14 cellular contexts compared by ENCODE assay signal in genomic region chr1:195594322-195594721, GRCh38.
"Had no signal": no experiment of that assay in that cellular context is flagged by ENCODE, and none has a peak within 500 bp of the region (broad histone marks: within the 10 kb centered on the region; RNA-seq: fewer than 3 reads in every experiment).

No MANE protein-coding gene starts in this region.

- H3K9me3 Mint-ChIP-seq: activated B cell treated with CpG ODN at 0.5 μM for 24 hours; activated CD8-positive, alpha-beta T cell treated with anti-CD3 and anti-CD28 coated beads for 36 hours; activated naive CD4-positive, alpha-beta T cell treated with anti-CD3 and anti-CD28 coated beads, Interleukin-2, amount 50 U/mL, for 24 hours; stimulated activated memory B cell treated with anti-CD40 and anti-IgM and Interleukin-4, amounts not matched to agents 10 μg/mL and 1 μg/mL and 100 μg/mL, for 72 hours had no signal

- H3K27me3 Mint-ChIP-seq: activated B cell treated with CpG ODN at 0.5 μM for 24 hours; activated CD8-positive, alpha-beta T cell treated with anti-CD3 and anti-CD28 coated beads for 36 hours; activated naive CD4-positive, alpha-beta T cell treated with anti-CD3 and anti-CD28 coated beads, Interleukin-2, amount 50 U/mL, for 24 hours; naive thymus-derived CD4-positive, alpha-beta T cell; stimulated activated memory B cell treated with anti-CD40 and anti-IgM and Interleukin-4, amounts not matched to agents 10 μg/mL and 1 μg/mL and 100 μg/mL, for 72 hours had no signal

- H3K27ac ChIP-seq: adrenal gland had no signal

- ATAC-seq: activated CD8-positive, alpha-beta T cell treated with anti-CD3 and anti-CD28 coated beads for 36 hours; activated T-cell treated with anti-CD3 and anti-CD28 coated beads, Interleukin-2, amount 50 U/mL, for 4 hours; left lobe of liver; naive thymus-derived CD4-positive, alpha-beta T cell; stimulated activated memory B cell treated with anti-CD40 and anti-IgM and Interleukin-4, amounts not matched to agents 10 μg/mL and 1 μg/mL and 100 μg/mL, for 72 hours had no signal

- H3K9me3 ChIP-seq: adrenal gland had no signal

- H3K4me3 ChIP-seq: adrenal gland had no signal

- H3K4me1 ChIP-seq: adrenal gland had no signal

- FAIRE-seq: islet of Langerhans, urothelium cell line had no signal

- H3K4me1 Mint-ChIP-seq: activated B cell treated with CpG ODN at 0.5 μM for 24 hours; activated naive CD4-positive, alpha-beta T cell treated with anti-CD3 and anti-CD28 coated beads, Interleukin-2, amount 50 U/mL, for 24 hours; naive thymus-derived CD4-positive, alpha-beta T cell; stimulated activated memory B cell treated with anti-CD40 and anti-IgM and Interleukin-4, amounts not matched to agents 10 μg/mL and 1 μg/mL and 100 μg/mL, for 72 hours had no signal

- DNase-seq: activated B cell treated with CpG ODN at 0.5 μM for 24 hours; activated CD4-positive, alpha-beta T cell treated with anti-CD3 and anti-CD28 coated beads for 48 hours; activated CD8-positive, alpha-beta T cell treated with anti-CD3 and anti-CD28 coated beads for 36 hours; activated effector memory CD4-positive, alpha-beta T cell treated with anti-CD3 and anti-CD28 coated beads, Interleukin-2, amount 50 U/mL, for 16 hours; activated T-cell treated with anti-CD3 and anti-CD28 coated beads, Interleukin-2, amount 50 U/mL, for 4 hours; adrenal gland; naive thymus-derived CD4-positive, alpha-beta T cell; retina; stimulated activated CD4-positive, alpha-beta T cell treated with anti-CD3 and anti-CD28 coated beads, Interleukin-2, amount 100 ng/mL, for 48 hours had no signal

- H3K27me3 ChIP-seq: adrenal gland had no signal

- H3K36me3 Mint-ChIP-seq: activated naive CD4-positive, alpha-beta T cell treated with anti-CD3 and anti-CD28 coated beads, Interleukin-2, amount 50 U/mL, for 24 hours; naive thymus-derived CD4-positive, alpha-beta T cell; stimulated activated memory B cell treated with anti-CD40 and anti-IgM and Interleukin-4, amounts not matched to agents 10 μg/mL and 1 μg/mL and 100 μg/mL, for 72 hours had no signal

- H3K36me3 ChIP-seq: adrenal gland had no signal

- H3K4me3 Mint-ChIP-seq: activated B cell treated with CpG ODN at 0.5 μM for 24 hours; activated CD8-positive, alpha-beta T cell treated with anti-CD3 and anti-CD28 coated beads for 36 hours; activated naive CD4-positive, alpha-beta T cell treated with anti-CD3 and anti-CD28 coated beads, Interleukin-2, amount 50 U/mL, for 24 hours; activated T-cell treated with anti-CD3 and anti-CD28 coated beads, Interleukin-2, amount 50 U/mL, for 4 hours; naive thymus-derived CD4-positive, alpha-beta T cell; stimulated activated memory B cell treated with anti-CD40 and anti-IgM and Interleukin-4, amounts not matched to agents 10 μg/mL and 1 μg/mL and 100 μg/mL, for 72 hours had no signal

- H3K27ac Mint-ChIP-seq: activated B cell treated with CpG ODN at 0.5 μM for 24 hours; activated CD8-positive, alpha-beta T cell treated with anti-CD3 and anti-CD28 coated beads for 36 hours; activated naive CD4-positive, alpha-beta T cell treated with anti-CD3 and anti-CD28 coated beads, Interleukin-2, amount 50 U/mL, for 24 hours; naive thymus-derived CD4-positive, alpha-beta T cell; stimulated activated memory B cell treated with anti-CD40 and anti-IgM and Interleukin-4, amounts not matched to agents 10 μg/mL and 1 μg/mL and 100 μg/mL, for 72 hours had no signal
